8 cellular contexts compared by ENCODE assay signal in genomic region chr4:89836897-89837384, GRCh38. TPM values are rescaled to one million over a fixed set of nuclear protein-coding genes. Genes with fewer than 3 reads are reported as not detected.
DNase-seq lines count a peak whose midpoint lies in the region; ATAC-seq, FAIRE-seq and TF ChIP-seq lines count a peak whose summit lies in the region.

Gene SNCA, minus strand, starts transcription at chr4:89837161. Its CDS starts 1,494 bp downstream, at chr4:89835667.

- H3K27me3 Mint-ChIP-seq in activated CD8-positive, alpha-beta T cell treated with anti-CD3 and anti-CD28 coated beads for 36 hours = peaks cover 58% of the 10 kb centered on the region

- no peak for TF ChIP-seq RAD21 in A549 (conservative IDR thresholded peaks at IDR 0.05 in 1 of 2, IDR thresholded peaks at IDR 0.05 in 1 of 2)

- no peak within 1 kb of the TSS for H3K27ac ChIP-seq in A549

- TF ChIP-seq CTCF in A549 (IDR thresholded peaks at IDR 0.05) (no peak), epithelial cell of esophagus (IDR thresholded peaks at IDR 0.05; ENCODE audit: insufficient read depth, low read depth, low read length, missing control alignments) (no peak)
- no peak for TF ChIP-seq CTCF in activated CD8-positive, alpha-beta T cell treated with anti-CD3 and anti-CD28 coated beads for 36 hours (IDR thresholded peaks at IDR 0.05)

- FAIRE-seq in A549 (lab: Jason Lieb, UNC) = no peak

- WGBS in A549 (ENCODE audit: missing lambda C conversion rate) = 7% methylated on average over 12 of the region's 48 CpGs

- H3K27ac Mint-ChIP-seq in activated CD8-positive, alpha-beta T cell treated with anti-CD3 and anti-CD28 coated beads for 36 hours = no peak within 1 kb of the TSS

- no peaks in the 10 kb centered on the region for H3K9me3 ChIP-seq in A549

- TF ChIP-seq EP300 in A549 (IDR thresholded peaks at IDR 0.05) = no peak

- DNase-seq in A549 (ENCODE audit: low read depth in 1 of 2, low spot score in 1 of 2) = peak; percentile 26 to 28
- peak; percentile 47 for DNase-seq in NCI-H2196 (lab: John Stamatoyannopoulos, UW; ENCODE audit: unreplicated experiment)
- peak; percentile 53 for DNase-seq in activated CD8-positive, alpha-beta T cell treated with anti-CD3 and anti-CD28 coated beads for 36 hours
- DNase-seq in epithelial cell of esophagus (ENCODE audit: low read depth) = peak; percentile 85
- peak; percentile 68 to 81 for DNase-seq in lung microvascular endothelial cell (ENCODE audit: low read depth in 2 of 2)
- DNase-seq in stimulated activated CD4-positive, alpha-beta T cell treated with anti-CD3 and anti-CD28 coated beads, Interleukin-4, amount 100 ng/mL, for 4 hours = peak; percentile 31 to 47
- no peak for DNase-seq in GM19240 (ENCODE audit: insufficient read length, low spot score)

- no peaks in the 10 kb centered on the region for H3K4me1 ChIP-seq in A549

- TF ChIP-seq POLR2A in A549 (IDR thresholded peaks at IDR 0.05; ENCODE audit: low read length) = no peak

- intact Hi-C loops in activated CD8-positive, alpha-beta T cell treated with anti-CD3 and anti-CD28 coated beads for 36 hours (cut with micrococcal nuclease) = no loop called here

- POLR2A ChIA-PET in A549 (lab: Yijun Ruan, JAX) = no interaction called here
- POLR2A ChIA-PET in activated CD8-positive, alpha-beta T cell treated with anti-CD3 and anti-CD28 coated beads for 36 hours (lab: Charles Lee) = no interaction called here

- H3K4me3 ChIP-seq in A549 (peak within 1 kb of the TSS; percentile 45), epithelial cell of esophagus (ENCODE audit: low read length) (peak within 1 kb of the TSS; percentile 76)

- ATAC-seq in A549 (peak; percentile 79 to 90), GM18873 (IDR thresholded peaks at IDR 0.05; ENCODE audit: low FRiP score, unreplicated experiment) (peak; percentile 31)
- ATAC-seq in activated CD8-positive, alpha-beta T cell treated with anti-CD3 and anti-CD28 coated beads for 36 hours = peak; percentile 67

- no peaks in the 10 kb centered on the region for H3K9me3 Mint-ChIP-seq in activated CD8-positive, alpha-beta T cell treated with anti-CD3 and anti-CD28 coated beads for 36 hours

- CTCF ChIA-PET in A549 (lab: Yijun Ruan, JAX) = no interaction called here
- CTCF ChIA-PET in activated CD8-positive, alpha-beta T cell treated with anti-CD3 and anti-CD28 coated beads for 36 hours (lab: Charles Lee) = no interaction called here

- peaks cover 16% of the 10 kb centered on the region for H3K4me1 Mint-ChIP-seq in activated CD8-positive, alpha-beta T cell treated with anti-CD3 and anti-CD28 coated beads for 36 hours (ENCODE audit: low read depth)

- peak within 1 kb of the TSS; percentile 91 for H3K4me2 ChIP-seq in A549

- H3K4me3 Mint-ChIP-seq in activated CD8-positive, alpha-beta T cell treated with anti-CD3 and anti-CD28 coated beads for 36 hours = peak within 1 kb of the TSS; percentile 67

- H3K36me3 Mint-ChIP-seq in activated CD8-positive, alpha-beta T cell treated with anti-CD3 and anti-CD28 coated beads for 36 hours (ENCODE audit: low read depth) = no peaks in the 10 kb centered on the region

TF ChIP-seq in A549, 52 proteins besides CTCF, POLR2A, EP300 and RAD21:
- TF ChIP-seq, protein P1, sequence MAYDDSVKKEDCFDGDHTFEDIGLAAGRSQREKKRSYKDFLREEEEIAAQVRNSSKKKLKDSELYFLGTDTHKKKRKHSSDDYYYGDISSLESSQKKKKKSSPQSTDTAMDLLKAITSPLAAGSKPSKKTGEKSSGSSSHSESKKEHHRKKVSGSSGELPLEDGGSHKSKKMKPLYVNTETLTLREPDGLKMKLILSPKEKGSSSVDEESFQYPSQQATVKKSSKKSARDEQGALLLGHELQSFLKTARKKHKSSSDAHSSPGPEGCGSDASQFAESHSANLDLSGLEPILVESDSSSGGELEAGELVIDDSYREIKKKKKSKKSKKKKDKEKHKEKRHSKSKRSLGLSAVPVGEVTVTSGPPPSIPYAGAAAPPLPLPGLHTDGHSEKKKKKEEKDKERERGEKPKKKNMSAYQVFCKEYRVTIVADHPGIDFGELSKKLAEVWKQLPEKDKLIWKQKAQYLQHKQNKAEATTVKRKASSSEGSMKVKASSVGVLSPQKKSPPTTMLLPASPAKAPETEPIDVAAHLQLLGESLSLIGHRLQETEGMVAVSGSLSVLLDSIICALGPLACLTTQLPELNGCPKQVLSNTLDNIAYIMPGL (CRISPR knock-in tag; IDR thresholded peaks at IDR 0.05; ENCODE audit: borderline replicate concordance) = no peak
- TF ChIP-seq ZFP36 (IDR thresholded peaks at IDR 0.05; ENCODE audit: borderline replicate concordance, partially characterized antibody) (no peak), FOXS1 (CRISPR knock-in tag; IDR thresholded peaks at IDR 0.05) (no peak), BCL3 (IDR thresholded peaks at IDR 0.05) (no peak), ZNF302 (CRISPR knock-in tag; IDR thresholded peaks at IDR 0.05) (no peak), RFX5 (IDR thresholded peaks at IDR 0.05) (no peak), E2F6 (IDR thresholded peaks at IDR 0.05; ENCODE audit: borderline replicate concordance, low read depth) (peak; percentile 51; the same call in 1 of the 2 replicates), HEYL (CRISPR knock-in tag; IDR thresholded peaks at IDR 0.05) (no peak), RNF2 (IDR thresholded peaks at IDR 0.05; ENCODE audit: borderline replicate concordance, low read depth) (no peak), MAX (IDR thresholded peaks at IDR 0.05) (peak; percentile 42), USF2 (IDR thresholded peaks at IDR 0.05) (no peak), BHLHE40 (IDR thresholded peaks at IDR 0.05; ENCODE audit: low read depth, low read length) (no peak), TFCP2L1 (CRISPR knock-in tag; IDR thresholded peaks at IDR 0.05) (no peak)

RNA-seq across cellular contexts. Expression of gene SNCA, which starts in this region (rescaled TPM):
- polyA plus RNA-seq in A549 (2011; rRNA removed) (0.37 and 0.48 TPM in 2 replicates), A549 (2017; fragmentation: RNase III; extraction: RNeasy Plus Mini Kit Qiagen cat#74134 plus additional on column Dnase treatment) (0.13 TPM in 1 of 3 replicates, not detected in the others)
- polyA plus RNA-seq in A549 (2012; cell fraction: cytosol; rRNA removed) = 0.15 and 0.22 TPM in 2 replicates
- 0.08 TPM in 1 of 2 replicates, not detected in the other for polyA plus RNA-seq in A549 (2012; cell fraction: nucleus; rRNA removed)
- 0.54 TPM in 1 of 2 replicates, not detected in the other for polyA minus RNA-seq in A549 (2011; rRNA and poly(A)+ RNA removed)
- not detected for total RNA-seq in activated CD8-positive, alpha-beta T cell treated with anti-CD3 and anti-CD28 coated beads for 36 hours
- total RNA-seq in lung microvascular endothelial cell = 56.2 and 148 TPM in 2 replicates

Comparison
In these comparisons a context has a peak if more than half of its experiments do, and no peak if none do; other contexts are left out.
1. RNA of gene SNCA (total RNA-seq): 56.2 to 148 TPM in lung microvascular endothelial cell; not detected in activated CD8-positive, alpha-beta T cell treated with anti-CD3 and anti-CD28 coated beads for 36 hours; every median in the first group is over 10 times any median in the second.
2. Peak in DNase-seq, ATAC-seq, H3K4me3 ChIP-seq and H3K4me2 ChIP-seq in A549; RNA of the gene not detected or under 1 TPM.
3. Peak in DNase-seq and ATAC-seq in activated CD8-positive, alpha-beta T cell treated with anti-CD3 and anti-CD28 coated beads for 36 hours; RNA of the gene not detected or under 1 TPM.
4. ATAC-seq: peak in every context shown above with its lines; median percentile 84 in A549; 67 in activated CD8-positive, alpha-beta T cell treated with anti-CD3 and anti-CD28 coated beads for 36 hours; 31 in GM18873.